ENCODE assay signal across 15 cellular contexts in genomic region chr22:49322231-49322630, GRCh38.
"Had no signal": no experiment of that assay in that cellular context is flagged by ENCODE, and none has a peak within 500 bp of the region (broad histone marks: within the 10 kb centered on the region; RNA-seq: fewer than 3 reads in every experiment).

No MANE protein-coding gene starts in this region.

- H3K27me3 ChIP-seq: ascending aorta had no signal

- H3K27ac Mint-ChIP-seq: activated naive CD4-positive, alpha-beta T cell treated with anti-CD3 and anti-CD28 coated beads, Interleukin-2, amount 10 ng/mL, durations not matched to agents 7 days and 5 days; nephron; stimulated activated naive CD8-positive, alpha-beta T cell treated with anti-CD3 and anti-CD28 coated beads, Interleukin-15, amount 100 ng/mL, for 72 hours had no signal

- FAIRE-seq: frontal cortex, urothelium cell line had no signal

- H3K9me3 Mint-ChIP-seq: stimulated activated naive CD8-positive, alpha-beta T cell treated with anti-CD3 and anti-CD28 coated beads, Interleukin-15, amount 100 ng/mL, for 72 hours had no signal

- DNase-seq: activated naive CD4-positive, alpha-beta T cell treated with anti-CD3 and anti-CD28 coated beads, Interleukin-2, amount 10 ng/mL, durations not matched to agents 7 days and 5 days; effector CD8-positive, alpha-beta T cell; left ventricle myocardium superior; mesendoderm; sigmoid colon; stimulated activated CD4-positive, alpha-beta T cell treated with anti-CD3 and anti-CD28 coated beads, Interleukin-1b, Interleukin-23, amount 100 ng/mL, for 48 hours; T1000 had no signal

- H3K36me3 Mint-ChIP-seq: activated naive CD4-positive, alpha-beta T cell treated with anti-CD3 and anti-CD28 coated beads, Interleukin-2, amount 10 ng/mL, durations not matched to agents 7 days and 5 days had no signal

- H3K4me1 Mint-ChIP-seq: nephron had no signal

- H3K4me3 ChIP-seq: ascending aorta, breast epithelium, sigmoid colon, SK-N-MC, thoracic aorta had no signal

- H3K36me3 ChIP-seq: ascending aorta, breast epithelium, sigmoid colon, thoracic aorta had no signal

- H3K4me1 ChIP-seq: ascending aorta, breast epithelium, sigmoid colon had no signal

- H3K4me3 Mint-ChIP-seq: activated naive CD4-positive, alpha-beta T cell treated with anti-CD3 and anti-CD28 coated beads, Interleukin-2, amount 10 ng/mL, durations not matched to agents 7 days and 5 days; nephron; stimulated activated naive CD8-positive, alpha-beta T cell treated with anti-CD3 and anti-CD28 coated beads, Interleukin-15, amount 100 ng/mL, for 72 hours had no signal

- ATAC-seq: left ventricle myocardium superior; stimulated activated naive CD8-positive, alpha-beta T cell treated with anti-CD3 and anti-CD28 coated beads, Interleukin-15, amount 100 ng/mL, for 72 hours had no signal

- H3K27ac ChIP-seq: ascending aorta, breast epithelium, sigmoid colon, SK-N-MC, thoracic aorta had no signal
